23 cellular contexts compared by ENCODE assay signal in genomic region chr6:77548662-77549366, GRCh38.
"Had no signal": no experiment of that assay in that cellular context is flagged by ENCODE, and none has a peak within 500 bp of the region (broad histone marks: within the 10 kb centered on the region; RNA-seq: fewer than 3 reads in every experiment).

No MANE protein-coding gene starts in this region.

- H3K4me2 ChIP-seq: smooth muscle cell had no signal

- H3K27ac ChIP-seq: left ventricle myocardium inferior, ovary, right atrium auricular region, right lobe of liver, tibial nerve, uterus had no signal

- H3K27ac Mint-ChIP-seq: mesothelial cell of epicardium; naive B cell; natural killer cell treated with Interleukin-12 subunit alpha and Interleukin-12 subunit beta and Interleukin-15 and Interleukin-18, amount 100 ng/mL, for 72 hours; progenitor cell of endocrine pancreas; stimulated activated memory B cell treated with anti-CD40 and anti-IgM and Interleukin-4, amounts not matched to agents 10 μg/mL and 1 μg/mL and 100 μg/mL, for 72 hours; stimulated activated naive CD8-positive, alpha-beta T cell treated with anti-CD3 and anti-CD28 coated beads, Interleukin-15, amount 100 ng/mL, for 72 hours; type B pancreatic cell had no signal

- H3K4me1 ChIP-seq: left ventricle myocardium inferior, right atrium auricular region, right lobe of liver, tibial nerve, uterus had no signal

- H3K9me3 Mint-ChIP-seq: mesothelial cell of epicardium; stimulated activated memory B cell treated with anti-CD40 and anti-IgM and Interleukin-4, amounts not matched to agents 10 μg/mL and 1 μg/mL and 100 μg/mL, for 72 hours; stimulated activated naive CD8-positive, alpha-beta T cell treated with anti-CD3 and anti-CD28 coated beads, Interleukin-15, amount 100 ng/mL, for 72 hours; type B pancreatic cell had no signal

- H3K36me3 Mint-ChIP-seq: mesothelial cell of epicardium; naive B cell; natural killer cell treated with Interleukin-12 subunit alpha and Interleukin-12 subunit beta and Interleukin-15 and Interleukin-18, amount 100 ng/mL, for 72 hours; stimulated activated memory B cell treated with anti-CD40 and anti-IgM and Interleukin-4, amounts not matched to agents 10 μg/mL and 1 μg/mL and 100 μg/mL, for 72 hours; type B pancreatic cell had no signal

- ATAC-seq: natural killer cell treated with Interleukin-12 subunit alpha and Interleukin-12 subunit beta and Interleukin-15 and Interleukin-18, amount 100 ng/mL, for 72 hours; right lobe of liver; stimulated activated memory B cell treated with anti-CD40 and anti-IgM and Interleukin-4, amounts not matched to agents 10 μg/mL and 1 μg/mL and 100 μg/mL, for 72 hours; stimulated activated naive CD8-positive, alpha-beta T cell treated with anti-CD3 and anti-CD28 coated beads, Interleukin-15, amount 100 ng/mL, for 72 hours had no signal

- H3K4me1 Mint-ChIP-seq: mesothelial cell of epicardium; naive B cell; stimulated activated memory B cell treated with anti-CD40 and anti-IgM and Interleukin-4, amounts not matched to agents 10 μg/mL and 1 μg/mL and 100 μg/mL, for 72 hours; stimulated activated naive CD8-positive, alpha-beta T cell treated with anti-CD3 and anti-CD28 coated beads, Interleukin-15, amount 100 ng/mL, for 72 hours had no signal

- H3K4me3 Mint-ChIP-seq: mesothelial cell of epicardium; naive B cell; natural killer cell treated with Interleukin-12 subunit alpha and Interleukin-12 subunit beta and Interleukin-15 and Interleukin-18, amount 100 ng/mL, for 72 hours; stimulated activated memory B cell treated with anti-CD40 and anti-IgM and Interleukin-4, amounts not matched to agents 10 μg/mL and 1 μg/mL and 100 μg/mL, for 72 hours; stimulated activated naive CD8-positive, alpha-beta T cell treated with anti-CD3 and anti-CD28 coated beads, Interleukin-15, amount 100 ng/mL, for 72 hours; type B pancreatic cell had no signal

- H3K36me3 ChIP-seq: left ventricle myocardium inferior, ovary, right atrium auricular region, right lobe of liver, tibial nerve, uterus had no signal

- H3K4me3 ChIP-seq: left ventricle myocardium inferior, lung, ovary, right atrium auricular region, right lobe of liver, smooth muscle cell, tibial nerve, uterus had no signal

- H3K27me3 ChIP-seq: ovary, right atrium auricular region, right lobe of liver, tibial nerve, uterus had no signal

- DNase-seq: islet precursor cell; left ventricle myocardium inferior; mesendoderm; naive B cell; ovary; right lobe of liver; stimulated activated CD4-positive, alpha-beta T cell treated with anti-CD3 and anti-CD28 coated beads, Interleukin-1b, Interleukin-23, amount 100 ng/mL, for 48 hours; stimulated activated CD4-positive, alpha-beta T cell treated with anti-CD3 and anti-CD28 coated beads, Interleukin-2, amount 100 ng/mL, for 48 hours; stimulated activated CD4-positive, alpha-beta T cell treated with anti-CD3 and anti-CD28 coated beads, Interleukin-4, amount 100 ng/mL, for 4 hours; stimulated activated CD8-positive, alpha-beta memory T cell treated with anti-CD3 and anti-CD28 coated beads, Interleukin-4, amount 100 ng/mL, for 48 hours; stimulated activated naive CD4-positive, alpha-beta T cell treated with Interleukin-2 at 50 U/mL for 16 hours; stimulated activated naive CD8-positive, alpha-beta T cell treated with anti-CD3 and anti-CD28 coated beads, Interleukin-15, amount 100 ng/mL, for 72 hours; substantia nigra; uterus had no signal

- H3K27me3 Mint-ChIP-seq: naive B cell; natural killer cell treated with Interleukin-12 subunit alpha and Interleukin-12 subunit beta and Interleukin-15 and Interleukin-18, amount 100 ng/mL, for 72 hours; progenitor cell of endocrine pancreas; stimulated activated memory B cell treated with anti-CD40 and anti-IgM and Interleukin-4, amounts not matched to agents 10 μg/mL and 1 μg/mL and 100 μg/mL, for 72 hours; stimulated activated naive CD8-positive, alpha-beta T cell treated with anti-CD3 and anti-CD28 coated beads, Interleukin-15, amount 100 ng/mL, for 72 hours had no signal

- H3K9me3 ChIP-seq: left ventricle myocardium inferior, ovary, right atrium auricular region, right lobe of liver, tibial nerve, uterus had no signal
